ENCODE assay signal across 20 cellular contexts in genomic region chr11:73564903-73565302, GRCh38.
"Had no signal": no experiment of that assay in that cellular context is flagged by ENCODE, and none has a peak within 500 bp of the region (broad histone marks: within the 10 kb centered on the region; RNA-seq: fewer than 3 reads in every experiment).

No MANE protein-coding gene starts in this region.

- H3K9me3 ChIP-seq: gastroesophageal sphincter, left lung, thoracic aorta, upper lobe of left lung had no signal

- DNase-seq: activated CD4-positive, alpha-beta T cell treated with anti-CD3 and anti-CD28 coated beads for 48 hours; activated CD4-positive, CD25-positive, alpha-beta regulatory T cell; activated CD8-positive, alpha-beta memory T cell treated with anti-CD3 and anti-CD28 coated beads, Interleukin-2, amount 10 ng/mL, durations not matched to agents 7 days and 5 days; activated CD8-positive, alpha-beta T cell treated with anti-CD3 and anti-CD28 coated beads for 36 hours; activated gamma-delta T cell; activated naive CD4-positive, alpha-beta T cell treated with anti-CD3 and anti-CD28 coated beads, Interleukin-2, amount 50 U/mL, for 16 hours; activated naive CD8-positive, alpha-beta T cell treated with anti-CD3 and anti-CD28 coated beads, Interleukin-2, amount 50 U/mL, for 24 hours; activated T-cell treated with anti-CD3 and anti-CD28 coated beads for 4 hours; kidney glomerular epithelial cell; left lung; naive thymus-derived CD4-positive, alpha-beta T cell; stimulated activated CD4-positive, alpha-beta T cell treated with anti-CD3 and anti-CD28 coated beads, Interleukin-4, amount 100 ng/mL, for 24 hours; stimulated activated naive CD4-positive, alpha-beta T cell treated with Interleukin-2 at 50 U/mL for 16 hours; T-helper 17 cell; upper lobe of left lung had no signal

- H3K4me1 ChIP-seq: left lung had no signal

- H3K27me3 ChIP-seq: gastroesophageal sphincter, left lung, neural progenitor cell, upper lobe of left lung had no signal

- H3K4me2 ChIP-seq: neural progenitor cell had no signal

- H3K4me3 ChIP-seq: gastroesophageal sphincter, left lung, lung, neural progenitor cell, thoracic aorta, upper lobe of left lung had no signal

- H3K36me3 ChIP-seq: left lung, neural progenitor cell, thoracic aorta, upper lobe of left lung had no signal

- H3K9ac ChIP-seq: neural progenitor cell had no signal

- H2AFZ ChIP-seq: neural progenitor cell had no signal

- H3K27ac ChIP-seq: epithelial cell of prostate, gastroesophageal sphincter, left lung, neural progenitor cell, thoracic aorta, upper lobe of left lung had no signal
